ENCODE assay signal across 8 cellular contexts in genomic region chr14:89013098-89013504, GRCh38.
DNase-seq lines count a peak whose midpoint lies in the region; ATAC-seq, FAIRE-seq and TF ChIP-seq lines count a peak whose summit lies in the region.

No MANE protein-coding gene starts in this region.

- H3K4me1 ChIP-seq in kidney (ENCODE audit: control insufficient read depth in 1 of 2, insufficient read depth in 1 of 2, low read depth in 1 of 2, low read length in 2 of 2) (peaks cover 0 to 3% of the 10 kb centered on the region in 2 donors), sigmoid colon (no peaks in the 10 kb centered on the region)

- no peaks in the 10 kb centered on the region for H3K36me3 ChIP-seq in kidney (ENCODE audit: control insufficient read depth in 1 of 2, insufficient read depth in 2 of 2, low read length in 2 of 2)
- H3K36me3 ChIP-seq in sigmoid colon, result no peaks in the 10 kb centered on the region

- peaks cover under 1% of the 10 kb centered on the region for H3K4me1 Mint-ChIP-seq in activated naive CD4-positive, alpha-beta T cell treated with anti-CD3 and anti-CD28 coated beads for 36 hours (ENCODE audit: low read depth)
- peaks cover 0 to 3% of the 10 kb centered on the region in 2 donors for H3K4me1 Mint-ChIP-seq in stimulated activated naive B cell treated with anti-CD40 and anti-IgM and Interleukin-4, amounts not matched to agents 10 μg/mL and 1 μg/mL and 100 μg/mL, for 72 hours

- peak; percentile 52 for DNase-seq in activated naive CD4-positive, alpha-beta T cell treated with anti-CD3 and anti-CD28 coated beads for 36 hours
- DNase-seq in activated naive CD4-positive, alpha-beta T cell treated with anti-CD3 and anti-CD28 coated beads, Interleukin-2, amount 50 U/mL, for 16 hours, result no peak
- DNase-seq in NCI-H524 treated with DMSO at 0.1 percent for 48 hours (lab: John Stamatoyannopoulos, UW) (peak; percentile 80), choroid plexus epithelial cell (ENCODE audit: low read depth) (peak; percentile 56), kidney (no peak), cerebellum (ENCODE audit: low spot score) (no peak), sigmoid colon (no peak)
- DNase-seq in stimulated activated naive B cell treated with anti-CD40 and anti-IgM and Interleukin-4, amounts not matched to agents 10 μg/mL and 1 μg/mL and 100 μg/mL, for 72 hours, result no peak

- no peaks in the 10 kb centered on the region for H3K9me3 Mint-ChIP-seq in activated naive CD4-positive, alpha-beta T cell treated with anti-CD3 and anti-CD28 coated beads for 36 hours
- H3K9me3 Mint-ChIP-seq in stimulated activated naive B cell treated with anti-CD40 and anti-IgM and Interleukin-4, amounts not matched to agents 10 μg/mL and 1 μg/mL and 100 μg/mL, for 72 hours, result no peaks in the 10 kb centered on the region

- H3K27me3 ChIP-seq in sigmoid colon, result no peaks in the 10 kb centered on the region

- FAIRE-seq in kidney (lab: Jason Lieb, UNC), result no peak

- CTCF ChIA-PET in activated naive CD4-positive, alpha-beta T cell treated with anti-CD3 and anti-CD28 coated beads for 36 hours (lab: Charles Lee), result interaction anchor here (3.0 kb wide), 1 partner anchor 345 kb away, joined by 8 read pairs; no protein-coding TSS in a partner anchor

- H3K36me3 Mint-ChIP-seq in activated naive CD4-positive, alpha-beta T cell treated with anti-CD3 and anti-CD28 coated beads for 36 hours (ENCODE audit: low read depth), result no peaks in the 10 kb centered on the region
- no peaks in the 10 kb centered on the region for H3K36me3 Mint-ChIP-seq in stimulated activated naive B cell treated with anti-CD40 and anti-IgM and Interleukin-4, amounts not matched to agents 10 μg/mL and 1 μg/mL and 100 μg/mL, for 72 hours

- H3K27ac Mint-ChIP-seq in activated naive CD4-positive, alpha-beta T cell treated with anti-CD3 and anti-CD28 coated beads for 36 hours, result no peak overlapping the region
- H3K27ac Mint-ChIP-seq in stimulated activated naive B cell treated with anti-CD40 and anti-IgM and Interleukin-4, amounts not matched to agents 10 μg/mL and 1 μg/mL and 100 μg/mL, for 72 hours, result no peak overlapping the region

- 21 to 63% methylated on average over 7 of the region's 7 CpGs for WGBS in sigmoid colon, 2 donors

- TF ChIP-seq EP300 in sigmoid colon (IDR thresholded peaks at IDR 0.05), result no peak

- ATAC-seq in stimulated activated naive B cell treated with anti-CD40 and anti-IgM and Interleukin-4, amounts not matched to agents 10 μg/mL and 1 μg/mL and 100 μg/mL, for 72 hours (replicated peaks), result peak; percentile 42 to 45

- H3K27me3 Mint-ChIP-seq in activated naive CD4-positive, alpha-beta T cell treated with anti-CD3 and anti-CD28 coated beads for 36 hours (ENCODE audit: low read depth), result peaks cover 7% of the 10 kb centered on the region
- peaks cover 0 to 21% of the 10 kb centered on the region in 2 donors for H3K27me3 Mint-ChIP-seq in stimulated activated naive B cell treated with anti-CD40 and anti-IgM and Interleukin-4, amounts not matched to agents 10 μg/mL and 1 μg/mL and 100 μg/mL, for 72 hours

- no peak overlapping the region for H3K27ac ChIP-seq in kidney (ENCODE audit: low read depth in 2 of 2, low read length in 2 of 2)
- no peak overlapping the region for H3K27ac ChIP-seq in sigmoid colon

- intact Hi-C loops in activated naive CD4-positive, alpha-beta T cell treated with anti-CD3 and anti-CD28 coated beads for 36 hours (cut with micrococcal nuclease), result loop anchor here (1.0 to 2.0 kb wide), 3 partner anchors 346 to 520 kb away; no protein-coding TSS in a partner anchor
- intact Hi-C loops in kidney (cut with DNase I), result no loop called here
- intact Hi-C loops in sigmoid colon (cut with DNase I), result no loop called here

- TF ChIP-seq CTCF in choroid plexus epithelial cell (conservative IDR thresholded peaks at IDR 0.05; ENCODE audit: low read depth, low read length) (peak; percentile 67), kidney (IDR thresholded peaks at IDR 0.05; ENCODE audit: borderline replicate concordance, extremely low read depth, insufficient read depth) (no peak), sigmoid colon (IDR thresholded peaks at IDR 0.05) (no peak)

- H3K9me3 ChIP-seq in kidney (ENCODE audit: control insufficient read depth in 1 of 2, low read length in 2 of 2) (no peaks in the 10 kb centered on the region), sigmoid colon (no peaks in the 10 kb centered on the region)

- no peak overlapping the region for H3K9ac ChIP-seq in kidney (ENCODE audit: low read length in 2 of 2)

- no peak overlapping the region for H3K4me3 Mint-ChIP-seq in activated naive CD4-positive, alpha-beta T cell treated with anti-CD3 and anti-CD28 coated beads for 36 hours
- no peak overlapping the region for H3K4me3 Mint-ChIP-seq in stimulated activated naive B cell treated with anti-CD40 and anti-IgM and Interleukin-4, amounts not matched to agents 10 μg/mL and 1 μg/mL and 100 μg/mL, for 72 hours

- no peak overlapping the region for H3K4me3 ChIP-seq in choroid plexus epithelial cell (ENCODE audit: low read depth, low read length)
- H3K4me3 ChIP-seq in kidney (ENCODE audit: low read length in 2 of 2), result no peak overlapping the region
- H3K4me3 ChIP-seq in sigmoid colon, result no peak overlapping the region

- TF ChIP-seq POLR2A in sigmoid colon (IDR thresholded peaks at IDR 0.05), result no peak

Comparison
In these comparisons a context has a peak if more than half of its experiments do, and no peak if none do; other contexts are left out.
1. DNase-seq: peak in activated naive CD4-positive, alpha-beta T cell treated with anti-CD3 and anti-CD28 coated beads for 36 hours (single experiment), NCI-H524 treated with DMSO at 0.1 percent for 48 hours (single experiment) and choroid plexus epithelial cell (single experiment); none in activated naive CD4-positive, alpha-beta T cell treated with anti-CD3 and anti-CD28 coated beads, Interleukin-2, amount 50 U/mL, for 16 hours (single experiment), stimulated activated naive B cell treated with anti-CD40 and anti-IgM and Interleukin-4, amounts not matched to agents 10 μg/mL and 1 μg/mL and 100 μg/mL, for 72 hours (single experiment), kidney (single experiment), cerebellum (single experiment) and sigmoid colon (single experiment).